9 cellular contexts compared by ENCODE assay signal in the genomic region with DNA sequence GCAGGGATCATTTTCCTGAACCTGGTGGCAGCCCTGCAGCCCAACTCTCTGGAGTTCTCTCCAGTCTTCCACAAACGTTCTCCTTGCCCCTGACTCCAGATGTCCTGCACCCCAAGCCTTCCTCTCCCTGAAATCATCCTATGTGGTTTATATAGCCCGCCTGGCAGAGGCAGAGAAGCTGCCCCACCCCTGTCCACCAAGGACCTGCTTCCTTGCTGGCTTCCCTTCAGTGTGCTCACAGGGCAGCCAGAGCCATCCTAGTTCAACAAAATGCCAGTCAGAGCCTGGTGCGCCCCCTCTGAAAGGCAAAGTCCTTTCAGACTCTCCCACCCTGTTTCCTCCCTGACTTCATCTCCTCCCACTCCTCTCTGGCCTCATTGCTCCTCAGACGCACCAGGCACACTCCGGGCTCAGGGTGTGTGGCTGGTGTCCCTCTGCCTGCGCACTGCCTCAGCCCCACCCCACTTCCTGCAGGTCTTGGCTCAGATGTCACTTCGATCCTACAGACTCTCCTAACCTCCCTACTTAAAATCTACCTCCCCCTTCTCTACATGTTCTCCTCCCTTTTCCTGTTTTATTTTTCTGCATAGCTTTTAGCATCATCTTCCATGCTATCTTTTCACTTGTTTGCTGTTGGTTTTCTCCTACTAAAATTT. TPM values are rescaled to one million over a fixed set of nuclear protein-coding genes. Genes with fewer than 3 reads are reported as not detected.
DNase-seq lines count a peak whose midpoint lies in the region; ATAC-seq, FAIRE-seq and TF ChIP-seq lines count a peak whose summit lies in the region.
"Had no signal": no experiment of that assay in that cellular context is flagged by ENCODE, and none has a peak within 500 bp of the region (broad histone marks: within the 10 kb centered on the region; RNA-seq: fewer than 3 reads in every experiment).

No MANE protein-coding gene starts in this region.

- FAIRE-seq in H1 (lab: Jason Lieb, UNC): no peak
- FAIRE-seq: islet of Langerhans had no signal

- no peak for TF ChIP-seq POLR2A in H1 (IDR thresholded peaks at IDR 0.05; ENCODE audit: control extremely low read depth in 1 of 2, low read depth in 2 of 2, low read length in 2 of 2)
- no peak for TF ChIP-seq POLR2A in sigmoid colon (IDR thresholded peaks at IDR 0.05)

- TF ChIP-seq RAD21 in H1 (IDR thresholded peaks at IDR 0.05 in 1 of 2, conservative IDR thresholded peaks at IDR 0.05 in 1 of 2; ENCODE audit: low read depth in 2 of 2, low read length in 2 of 2): no peak

- no peak for ATAC-seq in GM21723 (IDR thresholded peaks at IDR 0.05; ENCODE audit: unreplicated experiment)

- H3K56ac ChIP-seq in H1 (replicated peaks; ENCODE audit: insufficient read length, low read depth, low read length): no peak overlapping the region

- H2AFZ ChIP-seq in H1 (ENCODE audit: low read length): 0 out of 2 replicates have a peak overlapping the region, but pooled peaks have one; percentile 12

- no peaks in the 10 kb centered on the region for H3K79me1 ChIP-seq in H1 (ENCODE audit: low read depth, low read length)

- H3K14ac ChIP-seq in H1 (ENCODE audit: insufficient read length): no peak overlapping the region

- H3K27ac ChIP-seq in SJCRH30 (peak overlapping the region; percentile 5; the same call in 1 of the 2 replicates), H1 (ENCODE audit: low read depth, low read length) (no peak overlapping the region), sigmoid colon (peak overlapping the region; percentile 56 to 95 (median 64))

- no peak overlapping the region for H3K4ac ChIP-seq in H1 (replicated peaks; ENCODE audit: insufficient read length, low read depth, low read length)

- H4K20me1 ChIP-seq in H1 (replicated peaks in 1 of 2; ENCODE audit: control insufficient read depth in 1 of 2, insufficient read depth in 2 of 2, low read length in 2 of 2): no peaks in the 10 kb centered on the region

- no peak overlapping the region for H2BK15ac ChIP-seq in H1 (ENCODE audit: low read length)

- no peak overlapping the region for H3K23ac ChIP-seq in H1 (ENCODE audit: insufficient read length)

- no peak overlapping the region for H2BK20ac ChIP-seq in H1 (ENCODE audit: low read length)

- peak overlapping the region; percentile 71; the same call in 1 of the 2 replicates for H2BK12ac ChIP-seq in H1 (ENCODE audit: low read depth, low read length)

- no peak overlapping the region for H4K8ac ChIP-seq in H1 (ENCODE audit: extremely low read depth, insufficient read depth, low read length)

- DNase-seq in HT-29 (ENCODE audit: low spot score): peak; percentile 56
- peak; percentile 37 to 61 for DNase-seq in SJCRH30
- no peak for DNase-seq in H1 (ENCODE audit: low read depth in 1 of 2, low spot score in 2 of 2)
- DNase-seq in sigmoid colon: no peak
- DNase-seq in SKM-1 treated with dmso at 0.1 percent for 144 hours (lab: John Stamatoyannopoulos, UW; ENCODE audit: unreplicated experiment): no peak
- no peak for DNase-seq in head of caudate nucleus

- H3K36me3 ChIP-seq in SJCRH30 (no peaks in the 10 kb centered on the region), H1 (ENCODE audit: control insufficient read depth in 2 of 4, insufficient read depth in 4 of 4, low read length in 3 of 4) (no peaks in the 10 kb centered on the region), sigmoid colon (no peaks in the 10 kb centered on the region)

- peak overlapping the region; percentile 31; the same call in 1 of the 2 replicates for H2BK5ac ChIP-seq in H1 (ENCODE audit: low read depth, low read length)

- peaks cover 36% of the 10 kb centered on the region for H3K4me1 ChIP-seq in SJCRH30
- H3K4me1 ChIP-seq in H1 (replicated peaks in 1 of 4; ENCODE audit: control insufficient read depth in 3 of 4, insufficient read depth in 4 of 4, low read length in 3 of 4): peaks cover 15 to 28% (median 20%) of the 10 kb centered on the region in 4 experiments
- peaks cover 0 to 70% (median 65%) of the 10 kb centered on the region in 4 donors for H3K4me1 ChIP-seq in sigmoid colon

- H3K4me2 ChIP-seq in H1 (ENCODE audit: insufficient read depth in 1 of 2, low read depth in 2 of 2, low read length in 2 of 2): peak overlapping the region; percentile 49 to 60; a peak in 3 of 4 replicates

- TF ChIP-seq EP300 in H1 (IDR thresholded peaks at IDR 0.05; ENCODE audit: borderline replicate concordance in 1 of 2, low read depth in 2 of 2, low read length in 2 of 2) (no peak), sigmoid colon (IDR thresholded peaks at IDR 0.05) (no peak)

- no peak overlapping the region for H4K5ac ChIP-seq in H1 (ENCODE audit: insufficient read length, low read depth, low read length)

- H4K91ac ChIP-seq in H1 (replicated peaks; ENCODE audit: insufficient read length, low read length): peak overlapping the region; percentile 26

- WGBS in H1 (ENCODE audit: extremely low coverage in 1 of 2, insufficient coverage in 1 of 2, insufficient read length in 1 of 2, insufficient replicate concordance in 2 of 2, low coverage in 1 of 2, low lambda C conversion rate in 2 of 2, missing lambda C conversion rate in 1 of 2), 2 experiments: 42% methylated on average over 7 of the region's 7 CpGs; no CpG with 5 or more reads in 1 of the 2 experiments
- 3 to 13% methylated on average over 7 of the region's 7 CpGs for WGBS in sigmoid colon, 2 donors

- no peak overlapping the region for H2AK5ac ChIP-seq in H1 (ENCODE audit: low read depth, low read length)

- peak in 1 of 3 experiments; percentile 0; a peak in 1 of 4 replicates for TF ChIP-seq CTCF in H1 (IDR thresholded peaks at IDR 0.05; ENCODE audit: control extremely low read depth in 1 of 3, insufficient read depth in 1 of 3, low read depth in 1 of 3, low read length in 3 of 3)
- TF ChIP-seq CTCF in sigmoid colon (IDR thresholded peaks at IDR 0.05): no peak

- peak overlapping the region; percentile 7; the same call in 1 of the 2 replicates for H3K18ac ChIP-seq in H1 (ENCODE audit: extremely low read depth, low read length)

- H3K4me3 ChIP-seq in SJCRH30: no peak overlapping the region
- peak overlapping the region in 1 of 4 experiments; percentile 34; a peak in 1 of 8 replicates for H3K4me3 ChIP-seq in H1 (ENCODE audit: extremely low read depth in 1 of 4, insufficient read depth in 2 of 4, low read depth in 3 of 4, low read length in 4 of 4)
- H3K4me3 ChIP-seq in sigmoid colon: no peak overlapping the region

- intact Hi-C loops in sigmoid colon (cut with DNase I): loop anchor here (2.0 kb wide), 2 partner anchors 14 to 50 kb away; no protein-coding TSS in a partner anchor
- intact Hi-C loops in head of caudate nucleus (cut with DNase I): no loop called here

- H2BK120ac ChIP-seq in H1 (replicated peaks; ENCODE audit: low read depth, low read length): peak overlapping the region; percentile 18

- H3K9me3 ChIP-seq in SJCRH30 (replicated peaks) (no peaks in the 10 kb centered on the region), H1 (ENCODE audit: insufficient read depth in 2 of 2, low read depth in 1 of 2, low read length in 1 of 2) (no peaks in the 10 kb centered on the region), sigmoid colon (no peaks in the 10 kb centered on the region)

- H3K23me2 ChIP-seq in H1 (ENCODE audit: low read depth, low read length): no peaks in the 10 kb centered on the region; the same call in 1 of the 2 replicates

- H3K27me3 ChIP-seq in SJCRH30 (no peaks in the 10 kb centered on the region), H1 (replicated peaks in 1 of 4; ENCODE audit: control insufficient read depth in 3 of 4, extremely low read depth in 1 of 4, insufficient read depth in 3 of 4, low read length in 3 of 4) (peaks cover 0 to 9% (median 8%) of the 10 kb centered on the region in 4 experiments; a peak in 5 of 7 replicates), sigmoid colon (peaks cover 0 to 6% (median 0%) of the 10 kb centered on the region in 3 donors)

- POLR2A ChIA-PET in H1 (lab: Charles Lee; ENCODE audit: partially characterized antibody): interaction anchor here (1.1 to 14.5 kb wide), 4 partner anchors 15 to 20 kb away, joined by 3 to 93 read pairs (median 6); partner anchors contain the start of gene RASL12

- no peaks in the 10 kb centered on the region for H3K79me2 ChIP-seq in H1 (ENCODE audit: control insufficient read depth in 1 of 2, insufficient read depth in 2 of 2, low read length in 2 of 2)

- CTCF ChIA-PET in H1 (lab: Charles Lee; ENCODE audit: partially characterized antibody): interaction anchor here (0.9 to 32.9 kb wide), 9 partner anchors 7 to 401 kb away, joined by 3 to 1213 read pairs (median 43); partner anchors contain the start of genes KBTBD13, RASL12 and SLC51B

- no peak overlapping the region for H3K9ac ChIP-seq in H1 (replicated peaks in 1 of 4; ENCODE audit: extremely low read depth in 1 of 4, low read depth in 3 of 4, low read length in 3 of 4)

RNA-seq across cellular contexts. Expression of gene KBTBD13, which starts 5.9 kb away (rescaled TPM):
- not detected in 2 replicates for total RNA-seq in HT-29 (2014; rRNA removed; shearing (Covaris generic))
- total RNA-seq in SJCRH30 (2014; rRNA removed; shearing (Covaris generic)): 0.08 and 0.15 TPM in 2 replicates
- total RNA-seq in H1 (2021; fragmentation: NEBNext Ultra II Directional; extraction: Animal tissue kit (Norgen Biotek cat#: 25700)): not detected in 2 replicates
- not detected in 2 replicates for polyA plus RNA-seq in H1 (2011; rRNA removed)
- polyA plus RNA-seq in H1 (2011; cell fraction: cytosol; rRNA removed): not detected
- not detected for polyA plus RNA-seq in H1 (2011; cell fraction: nucleus; rRNA removed)
- not detected in 4 replicates for polyA plus RNA-seq in H1 (2012, experiment 1 of 2)
- polyA plus RNA-seq in H1 (2012, experiment 2 of 2): not detected
- not detected for polyA plus RNA-seq in H1 (2013, experiment 1 of 2)
- polyA plus RNA-seq in H1 (2013, experiment 2 of 2): not detected
- 0.07 TPM in 1 of 2 replicates, not detected in the other for polyA minus RNA-seq in H1 (2011; rRNA and poly(A)+ RNA removed)
- not detected for polyA minus RNA-seq in H1 (2011; cell fraction: cytosol; rRNA and poly(A)+ RNA removed)
- polyA minus RNA-seq in H1 (2011; cell fraction: nucleus; rRNA and poly(A)+ RNA removed): not detected
- total RNA-seq in sigmoid colon: not detected
- polyA plus RNA-seq in sigmoid colon: under 1 TPM in 1 of 3 donors, not detected in 2; 0.03 TPM
- total RNA-seq: T-helper 1 cell treated with Interleukin-12 subunit alpha and Interleukin-12 subunit beta and Interleukin-4 antibody, amounts not matched to agents 30 ng/mL and 1 ng/mL, for 36 hours had no signal

RNA-seq across cellular contexts. Expression of gene RASL12, which starts 14.6 kb away (rescaled TPM):
- total RNA-seq in HT-29 (2014; rRNA removed; shearing (Covaris generic)): not detected in 2 replicates
- total RNA-seq in SJCRH30 (2014; rRNA removed; shearing (Covaris generic)): 0.08 TPM in 1 of 2 replicates, not detected in the other
- total RNA-seq in H1 (2021; fragmentation: NEBNext Ultra II Directional; extraction: Animal tissue kit (Norgen Biotek cat#: 25700)): 9.3 and 10.3 TPM in 2 replicates
- polyA plus RNA-seq in H1 (2011; rRNA removed): 9.5 and 16.7 TPM in 2 replicates
- polyA plus RNA-seq in H1 (2011; cell fraction: cytosol; rRNA removed): 16.0 TPM
- 11.4 TPM for polyA plus RNA-seq in H1 (2011; cell fraction: nucleus; rRNA removed)
- 6.7 to 8.6 TPM (median 8.0 TPM) in 4 replicates for polyA plus RNA-seq in H1 (2012, experiment 1 of 2)
- 10.5 TPM for polyA plus RNA-seq in H1 (2012, experiment 2 of 2)
- 6.6 TPM for polyA plus RNA-seq in H1 (2013, experiment 1 of 2)
- polyA plus RNA-seq in H1 (2013, experiment 2 of 2): 7.7 TPM
- 12.2 and 14.8 TPM in 2 replicates for polyA minus RNA-seq in H1 (2011; rRNA and poly(A)+ RNA removed)
- 9.6 TPM for polyA minus RNA-seq in H1 (2011; cell fraction: cytosol; rRNA and poly(A)+ RNA removed)
- polyA minus RNA-seq in H1 (2011; cell fraction: nucleus; rRNA and poly(A)+ RNA removed): 9.0 TPM
- total RNA-seq in sigmoid colon: 100 to 1,000 TPM in 1 of 4 donors, 10 to 100 TPM in 3; 29.1 to 102 (median 67.1) TPM
- 10 to 100 TPM in 1 of 3 donors, 1 to 10 TPM in 2; 1.8 to 10.2 (median 9.3) TPM for polyA plus RNA-seq in sigmoid colon
- total RNA-seq: T-helper 1 cell treated with Interleukin-12 subunit alpha and Interleukin-12 subunit beta and Interleukin-4 antibody, amounts not matched to agents 30 ng/mL and 1 ng/mL, for 36 hours had no signal

RNA-seq across cellular contexts. Expression of gene UBAP1L, which starts 32.6 kb away (rescaled TPM):
- 0.74 and 1.4 TPM in 2 replicates for total RNA-seq in HT-29 (2014; rRNA removed; shearing (Covaris generic))
- total RNA-seq in SJCRH30 (2014; rRNA removed; shearing (Covaris generic)): 0.59 and 0.73 TPM in 2 replicates
- 1.3 and 1.7 TPM in 2 replicates for total RNA-seq in H1 (2021; fragmentation: NEBNext Ultra II Directional; extraction: Animal tissue kit (Norgen Biotek cat#: 25700))
- polyA plus RNA-seq in H1 (2011; rRNA removed) (0.67 and 1.3 TPM in 2 replicates), sigmoid colon (1 to 10 TPM in 1 of 3 donors, under 1 TPM in 1, not detected in 1; 0.23 to 2.0 TPM)
- 1.0 TPM for polyA plus RNA-seq in H1 (2011; cell fraction: cytosol; rRNA removed)
- polyA plus RNA-seq in H1 (2011; cell fraction: nucleus; rRNA removed): 5.7 TPM
- 0.81 to 1.3 TPM (median 1.1 TPM) in 4 replicates for polyA plus RNA-seq in H1 (2012, experiment 1 of 2)
- 0.24 TPM for polyA plus RNA-seq in H1 (2012, experiment 2 of 2)
- 0.87 TPM for polyA plus RNA-seq in H1 (2013, experiment 1 of 2)
- 0.53 TPM for polyA plus RNA-seq in H1 (2013, experiment 2 of 2)
- polyA minus RNA-seq in H1 (2011; rRNA and poly(A)+ RNA removed): 0.95 and 1.6 TPM in 2 replicates
- polyA minus RNA-seq in H1 (2011; cell fraction: cytosol; rRNA and poly(A)+ RNA removed): 0.88 TPM
- polyA minus RNA-seq in H1 (2011; cell fraction: nucleus; rRNA and poly(A)+ RNA removed): 2.7 TPM
- 1 to 10 TPM; 3.5 to 5.7 (median 5.1) TPM for total RNA-seq in sigmoid colon

RNA-seq across cellular contexts. Expression of gene SLC51B, which starts 37.2 kb away (rescaled TPM):
- total RNA-seq in HT-29 (2014; rRNA removed; shearing (Covaris generic)): 0.39 and 0.64 TPM in 2 replicates
- 0.36 TPM in 1 of 2 replicates, not detected in the other for total RNA-seq in SJCRH30 (2014; rRNA removed; shearing (Covaris generic))
- total RNA-seq in H1 (2021; fragmentation: NEBNext Ultra II Directional; extraction: Animal tissue kit (Norgen Biotek cat#: 25700)): not detected in 2 replicates
- polyA plus RNA-seq in H1 (2011; rRNA removed) (not detected in 2 replicates), sigmoid colon (10 to 100 TPM; 76.3 to 92.5 (median 77.0) TPM)
- polyA plus RNA-seq in H1 (2011; cell fraction: cytosol; rRNA removed): not detected
- not detected for polyA plus RNA-seq in H1 (2011; cell fraction: nucleus; rRNA removed)
- polyA plus RNA-seq in H1 (2012, experiment 1 of 2): not detected in 4 replicates
- polyA plus RNA-seq in H1 (2012, experiment 2 of 2): not detected
- polyA plus RNA-seq in H1 (2013, experiment 1 of 2): not detected
- not detected for polyA plus RNA-seq in H1 (2013, experiment 2 of 2)
- polyA minus RNA-seq in H1 (2011; rRNA and poly(A)+ RNA removed): not detected in 2 replicates
- not detected for polyA minus RNA-seq in H1 (2011; cell fraction: cytosol; rRNA and poly(A)+ RNA removed)
- not detected for polyA minus RNA-seq in H1 (2011; cell fraction: nucleus; rRNA and poly(A)+ RNA removed)
- not detected for total RNA-seq in sigmoid colon
- total RNA-seq: T-helper 1 cell treated with Interleukin-12 subunit alpha and Interleukin-12 subunit beta and Interleukin-4 antibody, amounts not matched to agents 30 ng/mL and 1 ng/mL, for 36 hours had no signal

RNA-seq across cellular contexts. Expression of gene PDCD7, which starts 51.2 kb away (rescaled TPM):
- 9.8 and 9.9 TPM in 2 replicates for total RNA-seq in HT-29 (2014; rRNA removed; shearing (Covaris generic))
- 22.8 and 25.4 TPM in 2 replicates for total RNA-seq in SJCRH30 (2014; rRNA removed; shearing (Covaris generic))
- 25.5 and 25.6 TPM in 2 replicates for total RNA-seq in H1 (2021; fragmentation: NEBNext Ultra II Directional; extraction: Animal tissue kit (Norgen Biotek cat#: 25700))
- polyA plus RNA-seq in H1 (2011; rRNA removed) (9.9 and 11.5 TPM in 2 replicates), sigmoid colon (10 to 100 TPM in 1 of 3 donors, 1 to 10 TPM in 2; 7.8 to 11.9 (median 7.9) TPM)
- 21.5 TPM for polyA plus RNA-seq in H1 (2011; cell fraction: cytosol; rRNA removed)
- 12.1 TPM for polyA plus RNA-seq in H1 (2011; cell fraction: nucleus; rRNA removed)
- 14.4 to 21.3 TPM (median 16.1 TPM) in 4 replicates for polyA plus RNA-seq in H1 (2012, experiment 1 of 2)
- 17.9 TPM for polyA plus RNA-seq in H1 (2012, experiment 2 of 2)
- 22.8 TPM for polyA plus RNA-seq in H1 (2013, experiment 1 of 2)
- polyA plus RNA-seq in H1 (2013, experiment 2 of 2): 20.5 TPM
- polyA minus RNA-seq in H1 (2011; rRNA and poly(A)+ RNA removed): 9.0 and 10.2 TPM in 2 replicates
- 14.5 TPM for polyA minus RNA-seq in H1 (2011; cell fraction: cytosol; rRNA and poly(A)+ RNA removed)
- polyA minus RNA-seq in H1 (2011; cell fraction: nucleus; rRNA and poly(A)+ RNA removed): 9.8 TPM
- 10 to 100 TPM; 20.4 to 30.1 (median 25.4) TPM for total RNA-seq in sigmoid colon

Comparison
In these comparisons a context has a peak if more than half of its experiments do, and no peak if none do; other contexts are left out.
1. DNase-seq: peak in HT-29 (single experiment) and SJCRH30 (2 of 2); none in H1 (0 of 2), sigmoid colon (single experiment), SKM-1 treated with dmso at 0.1 percent for 144 hours (single experiment) and head of caudate nucleus (0 of 42).